8 cellular contexts compared by ENCODE assay signal in the genomic region with DNA sequence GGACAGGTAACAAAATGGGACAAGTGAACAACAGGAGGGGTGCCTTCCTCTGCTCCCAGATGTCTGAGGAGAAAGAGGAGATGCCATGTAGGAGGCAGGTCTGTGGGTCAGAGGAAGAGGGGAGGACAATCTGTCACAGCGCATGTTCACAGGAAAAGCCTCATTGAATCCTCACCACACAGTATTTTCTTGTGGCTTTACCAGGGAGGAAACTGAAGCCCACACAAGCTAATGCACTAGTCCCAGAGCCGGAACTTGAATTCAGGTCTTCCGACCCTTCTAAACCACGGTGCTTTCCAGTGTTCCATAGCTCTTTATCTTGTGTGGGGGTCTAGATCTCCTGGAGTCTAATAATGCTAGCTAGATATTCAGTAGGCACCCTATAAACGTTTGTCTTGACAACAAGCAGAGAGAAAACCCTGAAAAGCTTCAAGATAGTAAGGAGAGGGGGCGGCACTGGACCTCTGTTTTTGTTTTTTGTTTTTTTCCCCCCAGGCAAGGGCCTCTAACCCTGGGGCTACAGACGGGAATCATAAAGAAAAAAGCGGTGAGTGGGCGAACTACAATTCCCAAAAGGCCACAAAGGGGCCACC. TPM values are rescaled to one million over a fixed set of nuclear protein-coding genes. Genes with fewer than 3 reads are reported as not detected.
DNase-seq lines count a peak whose midpoint lies in the region; ATAC-seq and TF ChIP-seq lines count a peak whose summit lies in the region.

No MANE protein-coding gene starts in this region.

- H3K4me3 Mint-ChIP-seq in Calu3 (ENCODE audit: low read depth, unreplicated experiment) = peak overlapping the region; percentile 98
- peak overlapping the region; percentile 100 for H3K4me3 Mint-ChIP-seq in stimulated activated effector memory CD8-positive, alpha-beta T cell treated with anti-CD3 and anti-CD28 coated beads, Interleukin-12 subunit alpha, Interleukin-12 subunit beta, amount 100 ng/mL, for 72 hours

- H4K20me1 ChIP-seq in HCT116 (ENCODE audit: insufficient read depth) = no peaks in the 10 kb centered on the region
- no peaks in the 10 kb centered on the region; the same call in 1 of the 2 replicates for H4K20me1 ChIP-seq in SU-DHL-6 (ENCODE audit: low read depth, low read length)

- H3K4me2 ChIP-seq in HCT116 (ENCODE audit: low read length) (peak overlapping the region; percentile 94), SU-DHL-6 (ENCODE audit: low read depth, low read length, poor library complexity, severe bottlenecking) (peak overlapping the region; percentile 89)

- H3K27ac ChIP-seq in HCT116 (ENCODE audit: low read depth, low read length) (peak overlapping the region; percentile 88; the same call in 1 of the 2 replicates), SU-DHL-6 (ENCODE audit: low read depth, low read length) (peak overlapping the region; percentile 72)

- H3F3A ChIP-seq in SU-DHL-6 (ENCODE audit: insufficient read depth) = peaks cover 28% of the 10 kb centered on the region

- H3K9me3 ChIP-seq in HCT116 (ENCODE audit: control insufficient read depth in 1 of 2, insufficient read depth in 1 of 2, low read depth in 1 of 2, low read length in 2 of 2) (no peaks in the 10 kb centered on the region), SU-DHL-6 (ENCODE audit: insufficient read depth, low read length) (no peaks in the 10 kb centered on the region)

- intact Hi-C loops in Calu3 (cut with micrococcal nuclease; ENCODE audit: unreplicated experiment) = no loop called here
- intact Hi-C loops in HCT116 (cut with micrococcal nuclease) = no loop called here

- TF ChIP-seq POLR2A in HCT116 (IDR thresholded peaks at IDR 0.05; ENCODE audit: borderline replicate concordance, extremely low read depth, insufficient read depth, insufficient read length) = no peak

- no peak overlapping the region for H2AFZ ChIP-seq in HCT116 (ENCODE audit: low read depth, low read length, poor library complexity, severe bottlenecking)
- peak overlapping the region; percentile 67 for H2AFZ ChIP-seq in SU-DHL-6 (ENCODE audit: low read depth, low read length, severe bottlenecking)

- H3K9me2 ChIP-seq in HCT116 (ENCODE audit: insufficient read depth) = no peaks in the 10 kb centered on the region
- H3K9me2 ChIP-seq in SU-DHL-6 (replicated peaks; ENCODE audit: insufficient read depth, low read length) = no peaks in the 10 kb centered on the region

- peak overlapping the region; percentile 93 for H3K9ac ChIP-seq in HCT116 (ENCODE audit: low read length)
- peak overlapping the region; percentile 89 for H3K9ac ChIP-seq in SU-DHL-6 (ENCODE audit: low read length)

- H3K36me3 ChIP-seq in HCT116 (ENCODE audit: control insufficient read depth in 1 of 2, insufficient read depth in 2 of 2, low read length in 2 of 2) (peaks cover 15 to 33% of the 10 kb centered on the region in 2 experiments), SU-DHL-6 (ENCODE audit: low read length) (peaks cover 23% of the 10 kb centered on the region)

- POLR2A ChIA-PET in HCT116 (lab: Charles Lee) (interaction anchor here (0.6 to 2.3 kb wide), 8 partner anchors 10 to 226 kb away, joined by 3 to 16 read pairs (median 4); a partner anchor contains a TSS), GM10248 (lab: Yijun Ruan, JAX) (interaction anchor here (0.6 to 2.3 kb wide), 8 partner anchors 11 to 304 kb away, joined by 3 to 32 read pairs (median 6); a partner anchor contains a TSS)

- RAD21 ChIA-PET in HCT116 (lab: Charles Lee; ENCODE audit: low non-redundant PET in 1 of 2, low total read pairs in 2 of 2, uncharacterized antibody in 2 of 2, unreplicated experiment in 2 of 2) = interaction anchor here in 1 of 2 experiments (0.5 kb wide), 1 partner anchor 34 kb away, joined by 3 read pairs; no protein-coding TSS in a partner anchor

- peaks cover 56% of the 10 kb centered on the region for H3K36me3 Mint-ChIP-seq in Calu3 (ENCODE audit: insufficient read depth, unreplicated experiment)
- H3K36me3 Mint-ChIP-seq in stimulated activated effector memory CD8-positive, alpha-beta T cell treated with anti-CD3 and anti-CD28 coated beads, Interleukin-12 subunit alpha, Interleukin-12 subunit beta, amount 100 ng/mL, for 72 hours = peaks cover 55% of the 10 kb centered on the region

- TF ChIP-seq RAD21 in HCT116 (IDR thresholded peaks at IDR 0.05; ENCODE audit: low read depth) = no peak

- CTCF ChIA-PET in Calu3 (lab: Charles Lee) (interaction anchor here (0.6 to 2.4 kb wide), 8 partner anchors 10 to 524 kb away, joined by 3 to 26 read pairs (median 12); a partner anchor contains a TSS), HCT116 (lab: Charles Lee) (interaction anchor here (0.8 to 3.3 kb wide), 7 partner anchors 9 to 230 kb away, joined by 3 to 64 read pairs (median 4); a partner anchor contains a TSS), GM10248 (lab: Yijun Ruan, JAX) (interaction anchor here (0.8 to 22.8 kb wide), 14 partner anchors 10 to 234 kb away, joined by 3 to 403 read pairs (median 4); a partner anchor contains a TSS)

- peak overlapping the region; percentile 99 for H3K27ac Mint-ChIP-seq in Calu3 (ENCODE audit: unreplicated experiment)
- H3K27ac Mint-ChIP-seq in stimulated activated effector memory CD8-positive, alpha-beta T cell treated with anti-CD3 and anti-CD28 coated beads, Interleukin-12 subunit alpha, Interleukin-12 subunit beta, amount 100 ng/mL, for 72 hours = peak overlapping the region; percentile 100

- H3K9me3 Mint-ChIP-seq in Calu3 (ENCODE audit: low read depth, unreplicated experiment) = no peaks in the 10 kb centered on the region
- H3K9me3 Mint-ChIP-seq in stimulated activated effector memory CD8-positive, alpha-beta T cell treated with anti-CD3 and anti-CD28 coated beads, Interleukin-12 subunit alpha, Interleukin-12 subunit beta, amount 100 ng/mL, for 72 hours = no peaks in the 10 kb centered on the region

- peaks cover 30% of the 10 kb centered on the region for H3K79me2 ChIP-seq in HCT116 (ENCODE audit: insufficient read depth, low read length)
- H3K79me2 ChIP-seq in SU-DHL-6 (ENCODE audit: insufficient read depth, low read length) = peaks cover 30% of the 10 kb centered on the region

- TF ChIP-seq CTCF in Calu3 (IDR thresholded peaks at IDR 0.05; ENCODE audit: unreplicated experiment) (no peak), HCT116 (IDR thresholded peaks at IDR 0.05 in 2 of 3, conservative IDR thresholded peaks at IDR 0.05 in 1 of 3; ENCODE audit: borderline replicate concordance in 1 of 3, insufficient read depth in 1 of 3, low read depth in 2 of 3, low read length in 2 of 3) (no peak), SU-DHL-6 (IDR thresholded peaks at IDR 0.05; ENCODE audit: insufficient read depth, low read length, poor library complexity, severe bottlenecking) (no peak), fibroblast of mammary gland (conservative IDR thresholded peaks at IDR 0.05; ENCODE audit: control insufficient read depth, insufficient read depth, low read depth, low read length) (no peak), GM10248 (IDR thresholded peaks at IDR 0.05; ENCODE audit: control extremely low read depth, extremely low read depth, low read depth, missing control alignments) (no peak)

- peak overlapping the region; percentile 71 to 86 for H3K4me3 ChIP-seq in HCT116 (replicated peaks in 1 of 2; ENCODE audit: low read depth in 1 of 2, low read length in 2 of 2)
- peak overlapping the region; percentile 62 for H3K4me3 ChIP-seq in SU-DHL-6 (ENCODE audit: insufficient read depth, low read length, poor library complexity, severe bottlenecking)
- peak overlapping the region; percentile 76 for H3K4me3 ChIP-seq in fibroblast of mammary gland (ENCODE audit: control insufficient read depth, low read depth, low read length)

- DNase-seq in Calu3 (no peak), HCT116 (ENCODE audit: low read depth, low spot score) (no peak), fibroblast of mammary gland (ENCODE audit: low read depth) (no peak), NCI-H510A treated with DMSO at 0.1 percent for 48 hours (lab: John Stamatoyannopoulos, UW) (no peak), DMS153 treated with DMSO at 0.1 percent for 48 hours (lab: John Stamatoyannopoulos, UW; ENCODE audit: unreplicated experiment) (no peak), GM10248 (ENCODE audit: extremely low spot score) (no peak)
- peak in 1 of 2 donors; percentile 62 for DNase-seq in stimulated activated effector memory CD8-positive, alpha-beta T cell treated with anti-CD3 and anti-CD28 coated beads, Interleukin-12 subunit alpha, Interleukin-12 subunit beta, amount 100 ng/mL, for 72 hours (ENCODE audit: low spot score in 2 of 2)

- 0 out of 2 replicates have a peak, but pooled peaks have one; percentile 5 for ATAC-seq in HCT116
- ATAC-seq in stimulated activated effector memory CD8-positive, alpha-beta T cell treated with anti-CD3 and anti-CD28 coated beads, Interleukin-12 subunit alpha, Interleukin-12 subunit beta, amount 100 ng/mL, for 72 hours = peak; percentile 50

- peaks cover 39% of the 10 kb centered on the region for H3K4me1 Mint-ChIP-seq in Calu3 (ENCODE audit: low read depth, unreplicated experiment)
- H3K4me1 Mint-ChIP-seq in stimulated activated effector memory CD8-positive, alpha-beta T cell treated with anti-CD3 and anti-CD28 coated beads, Interleukin-12 subunit alpha, Interleukin-12 subunit beta, amount 100 ng/mL, for 72 hours = peaks cover 60% of the 10 kb centered on the region

- TSS peak; percentile 90 for BruUV-seq in Calu3 (replicated peaks; lab: Mats Ljungman, UMichigan)
- TSS peak; percentile 91 for BruUV-seq in HCT116 (replicated peaks; lab: Mats Ljungman, UMichigan)

- H3K27me3 ChIP-seq in HCT116 (ENCODE audit: insufficient read depth, low read length) = no peaks in the 10 kb centered on the region
- H3K27me3 ChIP-seq in SU-DHL-6 (ENCODE audit: low read length) = no peaks in the 10 kb centered on the region

- H3K4me1 ChIP-seq in HCT116 (ENCODE audit: control insufficient read depth in 1 of 2, insufficient read depth in 2 of 2, low read length in 2 of 2) = peaks cover 6 to 17% of the 10 kb centered on the region in 2 experiments; a peak in 3 of 4 replicates

- peaks cover 41% of the 10 kb centered on the region for H3K27me3 Mint-ChIP-seq in Calu3 (ENCODE audit: unreplicated experiment)

TF ChIP-seq in HCT116, 20 proteins besides CTCF, POLR2A, EP300 and RAD21 (continues in another document):
- TF ChIP-seq ZNF274 (IDR thresholded peaks at IDR 0.05; ENCODE audit: low read depth, low read length) (no peak), CBX3 (IDR thresholded peaks at IDR 0.05; ENCODE audit: low read depth) (no peak), TCF7L2 (IDR thresholded peaks at IDR 0.05; ENCODE audit: borderline replicate concordance, extremely low read depth, insufficient read depth, insufficient read length) (no peak), JUND (IDR thresholded peaks at IDR 0.05) (no peak)
- TF ChIP-seq, protein P1, sequence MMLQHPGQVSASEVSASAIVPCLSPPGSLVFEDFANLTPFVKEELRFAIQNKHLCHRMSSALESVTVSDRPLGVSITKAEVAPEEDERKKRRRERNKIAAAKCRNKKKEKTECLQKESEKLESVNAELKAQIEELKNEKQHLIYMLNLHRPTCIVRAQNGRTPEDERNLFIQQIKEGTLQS (IDR thresholded peaks at IDR 0.05) = no peak

RNA-seq across cellular contexts. Expression of a gene that starts 0.4 kb away (rescaled TPM):
- total RNA-seq in Calu3 (2022) (203 and 243 TPM in 2 replicates), HCT116 (2021; ENCODE audit: unreplicated experiment) (280 TPM)
- polyA plus RNA-seq in HCT116 (2012) = 319 and 327 TPM in 2 replicates

RNA-seq across cellular contexts. Expression of a gene that starts 12.5 kb away (rescaled TPM):
- total RNA-seq in Calu3 (2022) = 2.0 and 4.1 TPM in 2 replicates
- 20.0 TPM for total RNA-seq in HCT116 (2021; ENCODE audit: unreplicated experiment)
- 13.6 and 16.2 TPM in 2 replicates for polyA plus RNA-seq in HCT116 (2012)

RNA-seq across cellular contexts. Expression of a gene that starts 21.9 kb away (rescaled TPM):
- 5.0 and 7.0 TPM in 2 replicates for total RNA-seq in Calu3 (2022)
- total RNA-seq in HCT116 (2021; ENCODE audit: unreplicated experiment) = 2.5 TPM
- 1.3 and 2.4 TPM in 2 replicates for polyA plus RNA-seq in HCT116 (2012)
